Comparison of ENCODE assay signal across 18 cellular contexts in the genomic region with DNA sequence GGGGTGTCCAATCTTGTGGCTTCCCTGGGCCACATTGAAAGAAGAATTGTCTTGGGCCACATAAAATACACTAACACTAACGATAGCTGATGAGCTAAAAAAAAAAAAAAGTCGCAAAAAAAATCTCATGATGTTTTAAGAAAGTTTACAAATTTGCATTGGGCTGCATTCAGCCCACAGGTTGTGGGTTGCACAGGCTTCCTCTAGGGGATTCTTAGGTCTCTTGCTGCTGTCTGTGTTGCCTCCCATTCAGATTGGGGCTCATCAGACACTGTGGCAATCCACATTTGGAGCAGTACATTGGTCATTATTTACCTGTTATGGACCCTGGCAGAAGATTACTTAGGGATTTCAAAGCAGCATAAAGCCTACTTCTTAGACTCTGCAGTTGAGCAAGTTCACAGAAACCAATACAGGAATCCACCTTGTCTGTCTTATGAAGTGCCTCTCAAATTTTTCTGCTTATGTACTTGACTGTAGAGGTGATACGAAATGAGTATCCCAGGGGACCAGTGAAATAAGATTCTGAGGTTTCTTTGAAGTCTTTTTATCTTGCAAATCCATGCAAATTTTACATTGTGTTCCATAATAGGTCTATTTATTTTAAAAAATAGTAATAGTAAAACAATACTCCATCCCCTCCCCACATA.
DNase-seq lines count a peak whose midpoint lies in the region; ATAC-seq, FAIRE-seq and TF ChIP-seq lines count a peak whose summit lies in the region.
"Had no signal": no experiment of that assay in that cellular context is flagged by ENCODE, and none has a peak within 500 bp of the region (broad histone marks: within the 10 kb centered on the region; RNA-seq: fewer than 3 reads in every experiment).

No MANE protein-coding gene starts in this region.

- TF ChIP-seq EP300 in sigmoid colon (IDR thresholded peaks at IDR 0.05) = no peak

- H2AFZ ChIP-seq in GM23338 = no peak overlapping the region

- no peaks in the 10 kb centered on the region for H3K36me3 ChIP-seq in GM23338 (ENCODE audit: insufficient read depth)
- H3K36me3 ChIP-seq in sigmoid colon = no peaks in the 10 kb centered on the region

- H3F3A ChIP-seq in GM23338 (replicated peaks; ENCODE audit: low read depth) = no peaks in the 10 kb centered on the region

- no peaks in the 10 kb centered on the region for H3K36me3 Mint-ChIP-seq in GM23338 (ENCODE audit: low read depth)

- peaks cover 24% of the 10 kb centered on the region for H3K4me1 Mint-ChIP-seq in GM23338
- H3K4me1 Mint-ChIP-seq: activated naive CD4-positive, alpha-beta T cell treated with anti-CD3 and anti-CD28 coated beads, Interleukin-2, amount 50 U/mL, for 24 hours; naive thymus-derived CD8-positive, alpha-beta T cell had no signal

- TF ChIP-seq POLR2A in sigmoid colon (IDR thresholded peaks at IDR 0.05) = no peak

- ATAC-seq in GM23338 (peak; percentile 76), HG03280 (IDR thresholded peaks at IDR 0.05; ENCODE audit: unreplicated experiment) (peak; percentile 90)
- ATAC-seq: naive thymus-derived CD8-positive, alpha-beta T cell; PC-3; sciatic nerve had no signal

- H4K20me1 ChIP-seq in GM23338 (replicated peaks; ENCODE audit: insufficient read depth) = no peaks in the 10 kb centered on the region

- no peak overlapping the region for H3K4me3 Mint-ChIP-seq in GM23338
- H3K4me3 Mint-ChIP-seq: activated naive CD4-positive, alpha-beta T cell treated with anti-CD3 and anti-CD28 coated beads, Interleukin-2, amount 50 U/mL, for 24 hours; naive thymus-derived CD8-positive, alpha-beta T cell; T-helper 1 cell treated with Interleukin-12 subunit alpha and Interleukin-12 subunit beta and Interleukin-4 antibody, amounts not matched to agents 30 μg/mL and 1 μg/mL, for 36 hours had no signal

- intact Hi-C loops in sigmoid colon (cut with DNase I) = no loop called here

- TF ChIP-seq CTCF in GM12865 (IDR thresholded peaks at IDR 0.05; ENCODE audit: insufficient read depth, low read depth, low read length, missing control alignments) (no peak), GM23338 (conservative IDR thresholded peaks at IDR 0.05; ENCODE audit: low read depth in 2 of 2) (no peak), sigmoid colon (IDR thresholded peaks at IDR 0.05) (no peak)

- H3K4me2 ChIP-seq in GM23338 = no peak overlapping the region

- peak; percentile 75 for FAIRE-seq in GM19239 (lab: Jason Lieb, UNC)
- FAIRE-seq: GM18507, kidney had no signal

- H3K27ac ChIP-seq in GM23338 (ENCODE audit: low read depth) = no peak overlapping the region
- no peak overlapping the region for H3K27ac ChIP-seq in sigmoid colon
- H3K27ac ChIP-seq: thoracic aorta had no signal

- H3K4me3 ChIP-seq in GM12865 (ENCODE audit: low read depth, low read length) (no peak overlapping the region), GM23338 (no peak overlapping the region), sigmoid colon (no peak overlapping the region)
- H3K4me3 ChIP-seq: thoracic aorta had no signal

- WGBS in sigmoid colon, 2 donors = 86 to 94% methylated on average over 3 of the region's 3 CpGs

- H3K4me1 ChIP-seq in GM23338 (ENCODE audit: insufficient read depth) = peaks cover 4% of the 10 kb centered on the region; the same call in 1 of the 2 replicates
- peaks cover 0 to 17% (median 7%) of the 10 kb centered on the region in 4 donors for H3K4me1 ChIP-seq in sigmoid colon

- H3K27me3 Mint-ChIP-seq in GM23338 (ENCODE audit: insufficient read depth, low read depth, poor library complexity) = no peaks in the 10 kb centered on the region
- H3K27me3 Mint-ChIP-seq: activated naive CD4-positive, alpha-beta T cell treated with anti-CD3 and anti-CD28 coated beads, Interleukin-2, amount 50 U/mL, for 24 hours; naive thymus-derived CD8-positive, alpha-beta T cell had no signal

- H3K27ac Mint-ChIP-seq in GM23338 = no peak overlapping the region
- H3K27ac Mint-ChIP-seq: activated naive CD4-positive, alpha-beta T cell treated with anti-CD3 and anti-CD28 coated beads, Interleukin-2, amount 50 U/mL, for 24 hours; naive thymus-derived CD8-positive, alpha-beta T cell; T-helper 1 cell treated with Interleukin-12 subunit alpha and Interleukin-12 subunit beta and Interleukin-4 antibody, amounts not matched to agents 30 μg/mL and 1 μg/mL, for 36 hours had no signal

- DNase-seq in GM12865 (ENCODE audit: low read depth) (peak; percentile 29), GM19239 (ENCODE audit: insufficient read length, low spot score) (no peak), GM23338 (ENCODE audit: low spot score) (no peak), kidney tubule cell (ENCODE audit: low spot score) (no peak), sigmoid colon (no peak)
- no peak for DNase-seq in stimulated activated CD4-positive, alpha-beta T cell treated with anti-CD3 and anti-CD28 coated beads, Interleukin-2, amount 100 ng/mL, for 24 hours
- no peak for DNase-seq in effector CD8-positive, alpha-beta T cell (lab: John Stamatoyannopoulos, UW)
- DNase-seq: ACHN; kidney; naive thymus-derived CD8-positive, alpha-beta T cell; NCI-H187; PC-3 had no signal

- no peaks in the 10 kb centered on the region for H3K9me3 ChIP-seq in sigmoid colon
- H3K9me3 ChIP-seq: thoracic aorta had no signal

- no peaks in the 10 kb centered on the region for H3K9me2 ChIP-seq in GM23338 (ENCODE audit: insufficient read depth)

- H3K27me3 ChIP-seq in GM23338 (ENCODE audit: insufficient read depth) (no peaks in the 10 kb centered on the region), sigmoid colon (no peaks in the 10 kb centered on the region)

- H3K9me3 Mint-ChIP-seq in GM23338 = no peaks in the 10 kb centered on the region
- H3K9me3 Mint-ChIP-seq: activated naive CD4-positive, alpha-beta T cell treated with anti-CD3 and anti-CD28 coated beads, Interleukin-2, amount 50 U/mL, for 24 hours; naive thymus-derived CD8-positive, alpha-beta T cell; T-helper 1 cell treated with Interleukin-12 subunit alpha and Interleukin-12 subunit beta and Interleukin-4 antibody, amounts not matched to agents 30 μg/mL and 1 μg/mL, for 36 hours had no signal

- H3K79me2 ChIP-seq in GM23338 (replicated peaks; ENCODE audit: insufficient read depth) = no peaks in the 10 kb centered on the region

TF ChIP-seq in GM23338, 12 proteins besides CTCF, POLR2A, EP300 and RAD21 (continues in another document):
- no peak for TF ChIP-seq EZH2phosphoT487 (IDR thresholded peaks at IDR 0.05; ENCODE audit: unreplicated experiment)
- TF ChIP-seq STAT1 (IDR thresholded peaks at IDR 0.05; ENCODE audit: unreplicated experiment) = no peak
- no peak for TF ChIP-seq ZNF114 (CRISPR knock-in tag; IDR thresholded peaks at IDR 0.05)
- no peak for TF ChIP-seq ZNF331 (CRISPR knock-in tag; IDR thresholded peaks at IDR 0.05; ENCODE audit: low read depth)
- TF ChIP-seq, protein P1, sequence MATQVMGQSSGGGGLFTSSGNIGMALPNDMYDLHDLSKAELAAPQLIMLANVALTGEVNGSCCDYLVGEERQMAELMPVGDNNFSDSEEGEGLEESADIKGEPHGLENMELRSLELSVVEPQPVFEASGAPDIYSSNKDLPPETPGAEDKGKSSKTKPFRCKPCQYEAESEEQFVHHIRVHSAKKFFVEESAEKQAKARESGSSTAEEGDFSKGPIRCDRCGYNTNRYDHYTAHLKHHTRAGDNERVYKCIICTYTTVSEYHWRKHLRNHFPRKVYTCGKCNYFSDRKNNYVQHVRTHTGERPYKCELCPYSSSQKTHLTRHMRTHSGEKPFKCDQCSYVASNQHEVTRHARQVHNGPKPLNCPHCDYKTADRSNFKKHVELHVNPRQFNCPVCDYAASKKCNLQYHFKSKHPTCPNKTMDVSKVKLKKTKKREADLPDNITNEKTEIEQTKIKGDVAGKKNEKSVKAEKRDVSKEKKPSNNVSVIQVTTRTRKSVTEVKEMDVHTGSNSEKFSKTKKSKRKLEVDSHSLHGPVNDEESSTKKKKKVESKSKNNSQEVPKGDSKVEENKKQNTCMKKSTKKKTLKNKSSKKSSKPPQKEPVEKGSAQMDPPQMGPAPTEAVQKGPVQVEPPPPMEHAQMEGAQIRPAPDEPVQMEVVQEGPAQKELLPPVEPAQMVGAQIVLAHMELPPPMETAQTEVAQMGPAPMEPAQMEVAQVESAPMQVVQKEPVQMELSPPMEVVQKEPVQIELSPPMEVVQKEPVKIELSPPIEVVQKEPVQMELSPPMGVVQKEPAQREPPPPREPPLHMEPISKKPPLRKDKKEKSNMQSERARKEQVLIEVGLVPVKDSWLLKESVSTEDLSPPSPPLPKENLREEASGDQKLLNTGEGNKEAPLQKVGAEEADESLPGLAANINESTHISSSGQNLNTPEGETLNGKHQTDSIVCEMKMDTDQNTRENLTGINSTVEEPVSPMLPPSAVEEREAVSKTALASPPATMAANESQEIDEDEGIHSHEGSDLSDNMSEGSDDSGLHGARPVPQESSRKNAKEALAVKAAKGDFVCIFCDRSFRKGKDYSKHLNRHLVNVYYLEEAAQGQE (IDR thresholded peaks at IDR 0.05; ENCODE audit: unreplicated experiment) = no peak
- TF ChIP-seq NANOG (IDR thresholded peaks at IDR 0.05; ENCODE audit: borderline replicate concordance) = no peak
- TF ChIP-seq, protein P2, sequence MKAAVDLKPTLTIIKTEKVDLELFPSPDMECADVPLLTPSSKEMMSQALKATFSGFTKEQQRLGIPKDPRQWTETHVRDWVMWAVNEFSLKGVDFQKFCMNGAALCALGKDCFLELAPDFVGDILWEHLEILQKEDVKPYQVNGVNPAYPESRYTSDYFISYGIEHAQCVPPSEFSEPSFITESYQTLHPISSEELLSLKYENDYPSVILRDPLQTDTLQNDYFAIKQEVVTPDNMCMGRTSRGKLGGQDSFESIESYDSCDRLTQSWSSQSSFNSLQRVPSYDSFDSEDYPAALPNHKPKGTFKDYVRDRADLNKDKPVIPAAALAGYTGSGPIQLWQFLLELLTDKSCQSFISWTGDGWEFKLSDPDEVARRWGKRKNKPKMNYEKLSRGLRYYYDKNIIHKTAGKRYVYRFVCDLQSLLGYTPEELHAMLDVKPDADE (IDR thresholded peaks at IDR 0.05) = no peak
- no peak for TF ChIP-seq POLR2AphosphoS5 (IDR thresholded peaks at IDR 0.05; ENCODE audit: low read depth)
